8 cellular contexts compared by ENCODE assay signal in genomic region chr7:27150568-27151340, GRCh38. TPM values are rescaled to one million over a fixed set of nuclear protein-coding genes. Genes with fewer than 3 reads are reported as not detected.
A peak's percentile ranks its signal among the peaks of the same experiment; 100 is the strongest.
DNase-seq lines count a peak whose midpoint lies in the region; ATAC-seq and TF ChIP-seq lines count a peak whose summit lies in the region.

No MANE protein-coding gene starts in this region.

- H3K4me3 ChIP-seq in tibial artery, result peak overlapping the region; percentile 66 to 78

- peaks cover 10 to 65% (median 47%) of the 10 kb centered on the region in 4 donors for H3K4me1 ChIP-seq in tibial artery

- no peaks in the 10 kb centered on the region for H3K9me3 ChIP-seq in tibial artery

- H3K4me3 Mint-ChIP-seq in activated T-cell treated with anti-CD3 and anti-CD28 coated beads, Interleukin-2, amount 50 U/mL, for 4 hours, result peak overlapping the region; percentile 69
- H3K4me3 Mint-ChIP-seq in nephron progenitor cell, result peak overlapping the region; percentile 97

- ATAC-seq in GM19043 (IDR thresholded peaks at IDR 0.05; ENCODE audit: low read depth, unreplicated experiment) (peak; percentile 74), HG03378 (IDR thresholded peaks at IDR 0.05; ENCODE audit: unreplicated experiment) (peak; percentile 59)
- peak; percentile 80 to 83 for ATAC-seq in activated T-cell treated with anti-CD3 and anti-CD28 coated beads, Interleukin-2, amount 50 U/mL, for 4 hours

- H3K4me1 Mint-ChIP-seq in activated T-cell treated with anti-CD3 and anti-CD28 coated beads, Interleukin-2, amount 50 U/mL, for 4 hours (ENCODE audit: low read depth), result peaks cover 41% of the 10 kb centered on the region
- peaks cover 39% of the 10 kb centered on the region for H3K4me1 Mint-ChIP-seq in nephron progenitor cell

- no peaks in the 10 kb centered on the region for H3K27me3 ChIP-seq in tibial artery

- H3K27ac Mint-ChIP-seq in nephron progenitor cell, result peak overlapping the region; percentile 100

- peak in 12 of 14 donors; percentile 24 to 93 (median 84) for DNase-seq in C1 segment of cervical spinal cord (lab: John Stamatoyannopoulos, UW)
- peak; percentile 59 for DNase-seq in NOMO-1 treated with DMSO at 0.1 percent for 48 hours (lab: John Stamatoyannopoulos, UW; ENCODE audit: unreplicated experiment)
- peak; percentile 61 for DNase-seq in activated T-cell treated with anti-CD3 and anti-CD28 coated beads, Interleukin-2, amount 50 U/mL, for 4 hours
- DNase-seq in fibroblast of peridontal ligament (ENCODE audit: extremely low read depth), result peak; percentile 24
- DNase-seq in nephron progenitor cell, result peak; percentile 82
- DNase-seq in tibial artery, result peak; percentile 81 to 90

- H3K36me3 ChIP-seq in tibial artery, result peaks cover under 1 to 7% (median under 1%) of the 10 kb centered on the region in 3 donors

- no peaks in the 10 kb centered on the region for H3K36me3 Mint-ChIP-seq in activated T-cell treated with anti-CD3 and anti-CD28 coated beads, Interleukin-2, amount 50 U/mL, for 4 hours (ENCODE audit: insufficient read depth)
- peaks cover 88% of the 10 kb centered on the region for H3K36me3 Mint-ChIP-seq in nephron progenitor cell (ENCODE audit: low read depth)

- peak overlapping the region; percentile 94 to 95 for H3K27ac ChIP-seq in tibial artery

- peaks cover 91% of the 10 kb centered on the region for H3K27me3 Mint-ChIP-seq in activated T-cell treated with anti-CD3 and anti-CD28 coated beads, Interleukin-2, amount 50 U/mL, for 4 hours (ENCODE audit: low read depth)
- H3K27me3 Mint-ChIP-seq in nephron progenitor cell (ENCODE audit: low read depth, poor library complexity), result peaks cover 15% of the 10 kb centered on the region

- peak; percentile 79 for TF ChIP-seq CTCF in nephron progenitor cell (IDR thresholded peaks at IDR 0.05)
- TF ChIP-seq CTCF in tibial artery (IDR thresholded peaks at IDR 0.05), result peak; percentile 86 to 95

- intact Hi-C loops in tibial artery (cut with DNase I; ENCODE audit: low total_unique reads), result no loop called here

- H3K9me3 Mint-ChIP-seq in activated T-cell treated with anti-CD3 and anti-CD28 coated beads, Interleukin-2, amount 50 U/mL, for 4 hours, result no peaks in the 10 kb centered on the region
- peaks cover 4% of the 10 kb centered on the region for H3K9me3 Mint-ChIP-seq in nephron progenitor cell

RNA-seq across cellular contexts. Expression of gene HOXA3, which starts 1.6 kb away (rescaled TPM):
- not detected for total RNA-seq in activated T-cell treated with anti-CD3 and anti-CD28 coated beads, Interleukin-2, amount 50 U/mL, for 4 hours

RNA-seq across cellular contexts. Expression of gene HOXA6, which starts 3.2 kb away (rescaled TPM):
- not detected for total RNA-seq in activated T-cell treated with anti-CD3 and anti-CD28 coated beads, Interleukin-2, amount 50 U/mL, for 4 hours

RNA-seq across cellular contexts. Expression of gene HOXA7, which starts 5.7 kb away (rescaled TPM):
- total RNA-seq in activated T-cell treated with anti-CD3 and anti-CD28 coated beads, Interleukin-2, amount 50 U/mL, for 4 hours, result not detected

RNA-seq across cellular contexts. Expression of gene HOXA5, which starts 7.3 kb away (rescaled TPM):
- not detected for total RNA-seq in activated T-cell treated with anti-CD3 and anti-CD28 coated beads, Interleukin-2, amount 50 U/mL, for 4 hours

RNA-seq across cellular contexts. Expression of gene HOXA9, which starts 14.6 kb away (rescaled TPM):
- total RNA-seq in activated T-cell treated with anti-CD3 and anti-CD28 coated beads, Interleukin-2, amount 50 U/mL, for 4 hours, result under 1 TPM in 2 of 3 donors, not detected in 1; 0.28 to 0.76 TPM

Comparison
In these comparisons a context has a peak if more than half of its experiments do, and no peak if none do; other contexts are left out.
1. Peak in every context shown above with its lines: DNase-seq, ATAC-seq, H3K4me3 ChIP-seq and H3K27ac ChIP-seq.
2. DNase-seq: peak in every context shown above with its lines; median percentile 86 in tibial artery; 84 in C1 segment of cervical spinal cord; 82 in nephron progenitor cell; 61 in activated T-cell treated with anti-CD3 and anti-CD28 coated beads, Interleukin-2, amount 50 U/mL, for 4 hours; 59 in NOMO-1 treated with DMSO at 0.1 percent for 48 hours; 24 in fibroblast of peridontal ligament.